ENCODE assay signal across 17 cellular contexts in the genomic region with DNA sequence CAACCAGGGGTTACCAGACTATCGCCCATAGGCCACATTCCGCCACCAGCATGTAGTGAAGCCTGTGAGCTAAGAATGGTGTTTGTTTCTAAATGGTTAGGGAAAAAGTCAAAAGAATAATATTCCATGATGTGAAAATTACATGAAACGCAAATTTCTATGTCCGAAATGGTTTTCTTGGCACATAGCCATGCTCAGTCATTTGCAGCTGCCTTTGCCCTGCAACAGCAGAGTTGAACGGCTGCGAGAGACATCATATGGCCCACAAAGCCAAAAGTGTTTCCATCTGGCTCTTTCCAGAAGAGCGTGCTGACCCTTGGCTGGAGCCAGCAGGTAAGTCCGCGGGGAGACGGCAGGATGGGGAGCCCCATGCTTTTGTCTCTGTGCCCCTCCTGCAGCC.
"Had no signal": no experiment of that assay in that cellular context is flagged by ENCODE, and none has a peak within 500 bp of the region (broad histone marks: within the 10 kb centered on the region; RNA-seq: fewer than 3 reads in every experiment).

No MANE protein-coding gene starts in this region.

- H3K36me3 ChIP-seq: uterus had no signal

- H3K4me3 ChIP-seq: dorsolateral prefrontal cortex, lung, uterus had no signal

- H3K4me1 ChIP-seq: uterus had no signal

- H3K9me3 ChIP-seq: uterus had no signal

- H3K27me3 ChIP-seq: brain microvascular endothelial cell, dorsolateral prefrontal cortex, uterus had no signal

- H3K27ac ChIP-seq: brain microvascular endothelial cell, uterus had no signal

- DNase-seq: activated CD4-positive, alpha-beta T cell treated with anti-CD3 and anti-CD28 coated beads for 1 hour; activated CD4-positive, alpha-beta T cell treated with anti-CD3 and anti-CD28 coated beads, Interleukin-2, amount 50 U/mL, for 48 hours; activated CD8-positive, alpha-beta memory T cell treated with anti-CD3 and anti-CD28 coated beads, Interleukin-2, amount 10 ng/mL, durations not matched to agents 7 days and 5 days; activated gamma-delta T cell treated with Interleukin-2 at 50 U/mL for 16 hours; activated naive CD8-positive, alpha-beta T cell treated with anti-CD3 and anti-CD28 coated beads for 36 hours; activated T-cell treated with anti-CD3 and anti-CD28 coated beads, Interleukin-2, amount 50 U/mL, for 24 hours; brain microvascular endothelial cell; dorsolateral prefrontal cortex; glutamatergic neuron; immature natural killer cell; left cardiac atrium; natural killer cell; stimulated activated CD4-positive, alpha-beta T cell treated with anti-CD3 and anti-CD28 coated beads, Interleukin-4, amount 100 ng/mL, for 4 hours; stimulated activated naive CD8-positive, alpha-beta T cell treated with anti-CD3 and anti-CD28 coated beads, Interleukin-15, amount 100 ng/mL, for 72 hours; T1000; uterus had no signal

- ATAC-seq: activated CD8-positive, alpha-beta memory T cell treated with anti-CD3 and anti-CD28 coated beads, Interleukin-2, amount 10 ng/mL, durations not matched to agents 7 days and 5 days; natural killer cell; stimulated activated naive CD8-positive, alpha-beta T cell treated with anti-CD3 and anti-CD28 coated beads, Interleukin-15, amount 100 ng/mL, for 72 hours had no signal
